Comparison of ENCODE assay signal across 20 cellular contexts in the genomic region with DNA sequence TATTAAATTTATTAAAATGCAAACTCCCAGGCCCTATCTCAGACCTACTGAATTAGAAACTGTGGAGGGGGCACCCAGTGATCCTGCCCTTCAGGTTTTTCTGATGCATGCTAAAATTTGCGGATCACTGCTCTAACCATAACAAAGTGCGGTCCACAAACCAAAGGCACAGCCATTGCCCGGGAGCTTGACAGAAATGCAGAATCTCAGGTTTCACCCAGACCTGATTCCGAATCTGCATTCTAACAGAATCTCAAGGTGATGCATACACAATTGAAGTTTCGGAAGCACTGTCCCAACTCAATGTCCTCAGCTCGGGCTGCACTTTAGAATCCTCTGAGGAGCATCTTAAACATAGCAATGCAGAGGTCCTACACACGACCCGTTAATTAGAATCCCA.
"Had no signal": no experiment of that assay in that cellular context is flagged by ENCODE, and none has a peak within 500 bp of the region (broad histone marks: within the 10 kb centered on the region; RNA-seq: fewer than 3 reads in every experiment).

No MANE protein-coding gene starts in this region.

- H3K9me3 ChIP-seq: SK-N-SH had no signal

- H3K9ac ChIP-seq: SK-N-SH had no signal

- DNase-seq: IMR-90, Karpas-422, KG1, MM.1S, NCI-H1092 treated with DMSO at 0.1 percent for 48 hours, NCI-H1436, NCI-H187, NCI-H2029, NCI-H2081 treated with DMSO at 0.1 percent for 48 hours, NCI-H2171, NCI-H226, NCI-H446, NCI-H510A, NCI-H524 treated with DMSO at 0.1 percent for 48 hours, NCI-H69, NCI-H774, PC-3, SHP77, SK-N-SH had no signal

- H3K4me2 ChIP-seq: SK-N-SH had no signal

- H3K27ac ChIP-seq: RWPE1 had no signal
